In genomic region chr11:60840711-60841430, GRCh38 we compare ENCODE assay signal across 8 cellular contexts. TPM values are rescaled to one million over a fixed set of nuclear protein-coding genes. Genes with fewer than 3 reads are reported as not detected.
DNase-seq lines count a peak whose midpoint lies in the region; ATAC-seq, FAIRE-seq and TF ChIP-seq lines count a peak whose summit lies in the region.

No MANE protein-coding gene starts in this region.

- H3K4me1 ChIP-seq in rectal smooth muscle tissue (ENCODE audit: control insufficient read depth, insufficient read depth, low read length) (peaks cover 16% of the 10 kb centered on the region), pancreas (peaks cover 6 to 20% (median 6%) of the 10 kb centered on the region in 3 donors)

- H3K27ac ChIP-seq in rectal smooth muscle tissue (ENCODE audit: low read depth, low read length) (no peak overlapping the region), pancreas (no peak overlapping the region)

- TF ChIP-seq CTCF in fibroblast of pulmonary artery (IDR thresholded peaks at IDR 0.05; ENCODE audit: low read length, missing control alignments) (no peak), pancreas (IDR thresholded peaks at IDR 0.05) (no peak)

- DNase-seq in DMS79 treated with DMSO at 0.1 percent for 48 hours (lab: John Stamatoyannopoulos, UW) (peak; percentile 69), RPMI7951 (ENCODE audit: low read depth) (peak; percentile 92), fibroblast of pulmonary artery (ENCODE audit: low read depth) (peak; percentile 94), pancreas (no peak), islet precursor cell (no peak)
- DNase-seq in stimulated activated CD4-positive, alpha-beta T cell treated with anti-CD3 and anti-CD28 coated beads, Interleukin-2, amount 100 ng/mL, for 24 hours: no peak
- no peak for DNase-seq in activated CD4-positive, alpha-beta T cell treated with anti-CD3 and anti-CD28 coated beads for 4 hours

- no peaks in the 10 kb centered on the region for H3K36me3 ChIP-seq in rectal smooth muscle tissue (ENCODE audit: control insufficient read depth, insufficient read depth, low read length)
- H3K36me3 ChIP-seq in pancreas: no peaks in the 10 kb centered on the region

- no peak overlapping the region for H3K9ac ChIP-seq in rectal smooth muscle tissue (ENCODE audit: low read length)

- intact Hi-C loops in pancreas (cut with DNase I): loop anchor here in 1 of 3 donors (10.0 kb wide), 1 partner anchor 54 kb away; no protein-coding TSS in a partner anchor

- no peaks in the 10 kb centered on the region for H3K27me3 ChIP-seq in rectal smooth muscle tissue (ENCODE audit: control insufficient read depth, insufficient read depth, low read length)
- H3K27me3 ChIP-seq in pancreas: no peaks in the 10 kb centered on the region

- no peaks in the 10 kb centered on the region for H3K9me3 ChIP-seq in pancreas

- ATAC-seq in pancreas: no peak

- H3K4me3 ChIP-seq in fibroblast of pulmonary artery (replicated peaks; ENCODE audit: low read depth, low read length) (no peak overlapping the region), rectal smooth muscle tissue (ENCODE audit: low read length) (peak overlapping the region; percentile 91), pancreas (no peak overlapping the region)

- no peak for FAIRE-seq in pancreas (lab: Jason Lieb, UNC)

- whole genome bisulfite sequencing in pancreas, 2 donors: 78 to 88% methylated on average over 12 of the region's 12 CpGs

RNA-seq across cellular contexts. Expression of gene CCDC86, which starts 1.0 kb away (rescaled TPM):
- 10.1 and 13.5 TPM in 2 replicates for total RNA-seq in RPMI7951 (2014; rRNA removed; shearing (Covaris generic))
- 10 to 100 TPM in 4 of 6 donors, 1 to 10 TPM in 2; 6.3 to 16.9 (median 11.0) TPM for total RNA-seq in pancreas
- polyA plus RNA-seq in pancreas: 10 to 100 TPM; 10.5 to 20.8 TPM

RNA-seq across cellular contexts. Expression of gene PTGDR2, which starts 14.9 kb away (rescaled TPM):
- total RNA-seq in RPMI7951 (2014; rRNA removed; shearing (Covaris generic)): not detected in 2 replicates
- under 1 TPM; 0.09 to 0.67 (median 0.28) TPM for total RNA-seq in pancreas
- polyA plus RNA-seq in pancreas: 1 to 10 TPM; 1.4 to 5.7 TPM

RNA-seq across cellular contexts. Expression of gene ZP1, which starts 26.5 kb away (rescaled TPM):
- total RNA-seq in RPMI7951 (2014; rRNA removed; shearing (Covaris generic)): 3.7 and 4.6 TPM in 2 replicates
- total RNA-seq in pancreas: not detected
- polyA plus RNA-seq in pancreas: 1 to 10 TPM in 1 of 2 donors, under 1 TPM in 1; 0.34 to 1.5 TPM

RNA-seq across cellular contexts. Expression of gene MS4A10, which starts 55.7 kb away (rescaled TPM):
- total RNA-seq in RPMI7951 (2014; rRNA removed; shearing (Covaris generic)): not detected in 2 replicates
- total RNA-seq in pancreas: not detected
- not detected for polyA plus RNA-seq in pancreas

Comparison
In these comparisons a context has a peak if more than half of its experiments do, and no peak if none do; other contexts are left out.
1. DNase-seq: peak in DMS79 treated with DMSO at 0.1 percent for 48 hours (single experiment), RPMI7951 (single experiment) and fibroblast of pulmonary artery (single experiment); none in stimulated activated CD4-positive, alpha-beta T cell treated with anti-CD3 and anti-CD28 coated beads, Interleukin-2, amount 100 ng/mL, for 24 hours (0 of 2), pancreas (0 of 6), islet precursor cell (single experiment) and activated CD4-positive, alpha-beta T cell treated with anti-CD3 and anti-CD28 coated beads for 4 hours (0 of 2).